1 cellular context compared by ENCODE assay signal in the genomic region with DNA sequence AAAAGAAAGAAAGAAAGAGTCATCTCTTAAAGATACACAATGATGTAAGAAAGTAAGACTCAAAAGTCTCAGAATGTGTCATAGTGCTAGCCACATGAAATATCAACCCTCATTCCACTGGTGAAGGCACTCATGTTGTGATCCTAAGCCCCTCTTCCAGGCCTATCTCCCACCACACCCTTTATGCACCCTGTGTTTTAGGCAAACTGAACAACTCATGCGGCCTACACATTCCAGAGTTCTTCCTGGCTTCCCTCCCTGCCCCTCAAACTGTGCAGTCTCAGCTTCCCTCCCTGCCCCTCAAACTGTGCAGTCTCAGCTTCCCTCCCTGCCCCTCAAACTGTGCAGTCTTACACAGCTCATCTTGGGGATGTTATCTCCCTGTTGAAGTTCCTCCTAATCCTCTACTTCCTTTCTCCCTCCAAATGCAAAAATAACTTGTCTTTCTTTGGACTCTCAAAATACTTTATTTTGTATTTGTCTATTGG.
TF ChIP-seq lines count a peak whose summit lies in the region.

No MANE protein-coding gene starts in this region.

TF ChIP-seq in IMR-90, 13 proteins besides CTCF, POLR2A, EP300 and RAD21 (continued from another document):
- TF ChIP-seq SMC3 (IDR thresholded peaks at IDR 0.05; ENCODE audit: low read depth, low read length), result no peak
